8 cellular contexts compared by ENCODE assay signal in genomic region chr18:24530630-24531111, GRCh38.
DNase-seq lines count a peak whose midpoint lies in the region; ATAC-seq and TF ChIP-seq lines count a peak whose summit lies in the region.

No MANE protein-coding gene starts in this region.

- peak; percentile 47 for DNase-seq in ACHN
- peak; percentile 24 for DNase-seq in HFFc6
- peak; percentile 29 for DNase-seq in UCSD-AML1 (lab: John Stamatoyannopoulos, UW; ENCODE audit: unreplicated experiment)
- peak; percentile 50 for DNase-seq in inferior parietal cortex (ENCODE audit: extremely low spot score)
- DNase-seq in NCI-H2171 (lab: John Stamatoyannopoulos, UW) = no peak
- no peak for DNase-seq in activated CD8-positive, alpha-beta memory T cell treated with anti-CD3 and anti-CD28 coated beads, Interleukin-2, amount 50 U/mL, for 48 hours

- H3K27me3 Mint-ChIP-seq in HFFc6 (ENCODE audit: insufficient read depth) = peaks cover 8% of the 10 kb centered on the region

- no peaks in the 10 kb centered on the region for H3K36me3 Mint-ChIP-seq in HFFc6 (ENCODE audit: low read depth)

- in situ Hi-C loops in ACHN (cut with HindIII; ENCODE audit: low pct_ligation_motif_present, low pct_unique_long_range_greater_than_20kb, low sequenced_read_pairs) = no loop called here

- ATAC-seq in HG02884 (IDR thresholded peaks at IDR 0.05; ENCODE audit: unreplicated experiment) = no peak
- no peak for ATAC-seq in HG02938 (IDR thresholded peaks at IDR 0.05; ENCODE audit: unreplicated experiment)

- no peak overlapping the region for H3K4me3 Mint-ChIP-seq in HFFc6

- no peak for TF ChIP-seq CTCF in HFFc6 (IDR thresholded peaks at IDR 0.05)

- peaks cover 12% of the 10 kb centered on the region for H3K4me1 Mint-ChIP-seq in HFFc6 (ENCODE audit: low read depth)

- H3K9me3 Mint-ChIP-seq in HFFc6 = no peaks in the 10 kb centered on the region

- H3K27ac Mint-ChIP-seq in HFFc6 = no peak overlapping the region

Comparison
In these comparisons a context has a peak if more than half of its experiments do, and no peak if none do; other contexts are left out.
1. DNase-seq: peak in ACHN (single experiment), HFFc6 (single experiment), UCSD-AML1 (single experiment) and inferior parietal cortex (single experiment); none in NCI-H2171 (single experiment) and activated CD8-positive, alpha-beta memory T cell treated with anti-CD3 and anti-CD28 coated beads, Interleukin-2, amount 50 U/mL, for 48 hours (single experiment).